1 cellular context compared by ENCODE assay signal in the genomic region with DNA sequence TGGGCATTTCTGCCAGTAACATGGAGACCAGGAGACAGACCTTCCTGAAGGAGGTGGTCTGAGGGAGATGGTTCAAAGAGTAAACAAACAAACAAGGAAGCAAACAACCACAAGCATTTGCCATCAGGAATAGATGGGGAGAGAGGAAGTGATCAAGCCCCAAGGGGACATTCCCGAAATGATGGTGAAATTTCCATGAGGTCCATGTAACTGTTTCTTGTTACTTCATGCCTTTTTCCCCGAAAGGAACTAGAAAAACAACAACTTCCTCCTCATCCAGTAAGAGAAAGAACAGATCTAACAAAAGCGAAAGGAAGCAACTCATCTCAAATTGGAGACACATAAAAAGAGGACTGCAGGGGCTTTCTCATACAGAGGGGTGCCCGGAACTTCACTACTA.
TF ChIP-seq lines count a peak whose summit lies in the region.

No MANE protein-coding gene starts in this region.

TF ChIP-seq in GM23338, 12 proteins besides CTCF, POLR2A, EP300 and RAD21 (continued from another document):
- TF ChIP-seq, protein P1, sequence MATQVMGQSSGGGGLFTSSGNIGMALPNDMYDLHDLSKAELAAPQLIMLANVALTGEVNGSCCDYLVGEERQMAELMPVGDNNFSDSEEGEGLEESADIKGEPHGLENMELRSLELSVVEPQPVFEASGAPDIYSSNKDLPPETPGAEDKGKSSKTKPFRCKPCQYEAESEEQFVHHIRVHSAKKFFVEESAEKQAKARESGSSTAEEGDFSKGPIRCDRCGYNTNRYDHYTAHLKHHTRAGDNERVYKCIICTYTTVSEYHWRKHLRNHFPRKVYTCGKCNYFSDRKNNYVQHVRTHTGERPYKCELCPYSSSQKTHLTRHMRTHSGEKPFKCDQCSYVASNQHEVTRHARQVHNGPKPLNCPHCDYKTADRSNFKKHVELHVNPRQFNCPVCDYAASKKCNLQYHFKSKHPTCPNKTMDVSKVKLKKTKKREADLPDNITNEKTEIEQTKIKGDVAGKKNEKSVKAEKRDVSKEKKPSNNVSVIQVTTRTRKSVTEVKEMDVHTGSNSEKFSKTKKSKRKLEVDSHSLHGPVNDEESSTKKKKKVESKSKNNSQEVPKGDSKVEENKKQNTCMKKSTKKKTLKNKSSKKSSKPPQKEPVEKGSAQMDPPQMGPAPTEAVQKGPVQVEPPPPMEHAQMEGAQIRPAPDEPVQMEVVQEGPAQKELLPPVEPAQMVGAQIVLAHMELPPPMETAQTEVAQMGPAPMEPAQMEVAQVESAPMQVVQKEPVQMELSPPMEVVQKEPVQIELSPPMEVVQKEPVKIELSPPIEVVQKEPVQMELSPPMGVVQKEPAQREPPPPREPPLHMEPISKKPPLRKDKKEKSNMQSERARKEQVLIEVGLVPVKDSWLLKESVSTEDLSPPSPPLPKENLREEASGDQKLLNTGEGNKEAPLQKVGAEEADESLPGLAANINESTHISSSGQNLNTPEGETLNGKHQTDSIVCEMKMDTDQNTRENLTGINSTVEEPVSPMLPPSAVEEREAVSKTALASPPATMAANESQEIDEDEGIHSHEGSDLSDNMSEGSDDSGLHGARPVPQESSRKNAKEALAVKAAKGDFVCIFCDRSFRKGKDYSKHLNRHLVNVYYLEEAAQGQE (IDR thresholded peaks at IDR 0.05; ENCODE audit: unreplicated experiment), result no peak
- TF ChIP-seq, protein P2, sequence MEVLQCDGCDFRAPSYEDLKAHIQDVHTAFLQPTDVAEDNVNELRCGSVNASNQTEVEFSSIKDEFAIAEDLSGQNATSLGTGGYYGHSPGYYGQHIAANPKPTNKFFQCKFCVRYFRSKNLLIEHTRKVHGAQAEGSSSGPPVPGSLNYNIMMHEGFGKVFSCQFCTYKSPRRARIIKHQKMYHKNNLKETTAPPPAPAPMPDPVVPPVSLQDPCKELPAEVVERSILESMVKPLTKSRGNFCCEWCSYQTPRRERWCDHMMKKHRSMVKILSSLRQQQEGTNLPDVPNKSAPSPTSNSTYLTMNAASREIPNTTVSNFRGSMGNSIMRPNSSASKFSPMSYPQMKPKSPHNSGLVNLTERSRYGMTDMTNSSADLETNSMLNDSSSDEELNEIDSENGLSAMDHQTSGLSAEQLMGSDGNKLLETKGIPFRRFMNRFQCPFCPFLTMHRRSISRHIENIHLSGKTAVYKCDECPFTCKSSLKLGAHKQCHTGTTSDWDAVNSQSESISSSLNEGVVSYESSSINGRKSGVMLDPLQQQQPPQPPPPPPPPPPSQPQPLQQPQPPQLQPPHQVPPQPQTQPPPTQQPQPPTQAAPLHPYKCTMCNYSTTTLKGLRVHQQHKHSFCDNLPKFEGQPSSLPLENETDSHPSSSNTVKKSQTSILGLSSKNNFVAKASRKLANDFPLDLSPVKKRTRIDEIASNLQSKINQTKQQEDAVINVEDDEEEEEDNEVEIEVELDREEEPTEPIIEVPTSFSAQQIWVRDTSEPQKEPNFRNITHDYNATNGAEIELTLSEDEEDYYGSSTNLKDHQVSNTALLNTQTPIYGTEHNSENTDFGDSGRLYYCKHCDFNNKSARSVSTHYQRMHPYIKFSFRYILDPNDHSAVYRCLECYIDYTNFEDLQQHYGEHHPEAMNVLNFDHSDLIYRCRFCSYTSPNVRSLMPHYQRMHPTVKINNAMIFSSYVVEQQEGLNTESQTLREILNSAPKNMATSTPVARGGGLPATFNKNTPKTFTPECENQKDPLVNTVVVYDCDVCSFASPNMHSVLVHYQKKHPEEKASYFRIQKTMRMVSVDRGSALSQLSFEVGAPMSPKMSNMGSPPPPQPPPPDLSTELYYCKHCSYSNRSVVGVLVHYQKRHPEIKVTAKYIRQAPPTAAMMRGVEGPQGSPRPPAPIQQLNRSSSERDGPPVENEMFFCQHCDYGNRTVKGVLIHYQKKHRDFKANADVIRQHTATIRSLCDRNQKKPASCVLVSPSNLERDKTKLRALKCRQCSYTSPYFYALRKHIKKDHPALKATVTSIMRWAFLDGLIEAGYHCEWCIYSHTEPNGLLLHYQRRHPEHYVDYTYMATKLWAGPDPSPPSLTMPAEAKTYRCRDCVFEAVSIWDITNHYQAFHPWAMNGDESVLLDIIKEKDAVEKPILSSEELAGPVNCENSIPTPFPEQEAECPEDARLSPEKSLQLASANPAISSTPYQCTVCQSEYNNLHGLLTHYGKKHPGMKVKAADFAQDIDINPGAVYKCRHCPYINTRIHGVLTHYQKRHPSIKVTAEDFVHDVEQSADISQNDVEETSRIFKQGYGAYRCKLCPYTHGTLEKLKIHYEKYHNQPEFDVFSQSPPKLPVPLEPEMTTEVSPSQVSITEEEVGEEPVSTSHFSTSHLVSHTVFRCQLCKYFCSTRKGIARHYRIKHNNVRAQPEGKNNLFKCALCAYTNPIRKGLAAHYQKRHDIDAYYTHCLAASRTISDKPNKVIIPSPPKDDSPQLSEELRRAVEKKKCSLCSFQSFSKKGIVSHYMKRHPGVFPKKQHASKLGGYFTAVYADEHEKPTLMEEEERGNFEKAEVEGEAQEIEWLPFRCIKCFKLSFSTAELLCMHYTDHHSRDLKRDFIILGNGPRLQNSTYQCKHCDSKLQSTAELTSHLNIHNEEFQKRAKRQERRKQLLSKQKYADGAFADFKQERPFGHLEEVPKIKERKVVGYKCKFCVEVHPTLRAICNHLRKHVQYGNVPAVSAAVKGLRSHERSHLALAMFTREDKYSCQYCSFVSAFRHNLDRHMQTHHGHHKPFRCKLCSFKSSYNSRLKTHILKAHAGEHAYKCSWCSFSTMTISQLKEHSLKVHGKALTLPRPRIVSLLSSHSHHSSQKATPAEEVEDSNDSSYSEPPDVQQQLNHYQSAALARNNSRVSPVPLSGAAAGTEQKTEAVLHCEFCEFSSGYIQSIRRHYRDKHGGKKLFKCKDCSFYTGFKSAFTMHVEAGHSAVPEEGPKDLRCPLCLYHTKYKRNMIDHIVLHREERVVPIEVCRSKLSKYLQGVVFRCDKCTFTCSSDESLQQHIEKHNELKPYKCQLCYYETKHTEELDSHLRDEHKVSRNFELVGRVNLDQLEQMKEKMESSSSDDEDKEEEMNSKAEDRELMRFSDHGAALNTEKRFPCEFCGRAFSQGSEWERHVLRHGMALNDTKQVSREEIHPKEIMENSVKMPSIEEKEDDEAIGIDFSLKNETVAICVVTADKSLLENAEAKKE (CRISPR knock-in tag; IDR thresholded peaks at IDR 0.05), result no peak
- no peak for TF ChIP-seq ZNF331 (CRISPR knock-in tag; IDR thresholded peaks at IDR 0.05; ENCODE audit: low read depth)
- no peak for TF ChIP-seq CREB1 (CRISPR knock-in tag; IDR thresholded peaks at IDR 0.05; ENCODE audit: low read depth)
- no peak for TF ChIP-seq NANOG (IDR thresholded peaks at IDR 0.05; ENCODE audit: borderline replicate concordance)
- TF ChIP-seq EZH2phosphoT487 (IDR thresholded peaks at IDR 0.05; ENCODE audit: unreplicated experiment), result no peak
